ENCODE assay signal across 8 cellular contexts in genomic region chr9:127545196-127546124, GRCh38.
DNase-seq lines count a peak whose midpoint lies in the region; ATAC-seq and TF ChIP-seq lines count a peak whose summit lies in the region.

No MANE protein-coding gene starts in this region.

- H3K27ac ChIP-seq in Peyer's patch: peak overlapping the region; percentile 25 to 72 (median 60)
- peak overlapping the region; percentile 13 for H3K27ac ChIP-seq in trophoblast cell (ENCODE audit: low read depth, low read length)

- no peak overlapping the region for H3K23ac ChIP-seq in trophoblast cell (ENCODE audit: low read length)

- peak overlapping the region; percentile 21 for H2BK12ac ChIP-seq in trophoblast cell (ENCODE audit: low read length)

- H3K79me2 ChIP-seq in trophoblast cell (ENCODE audit: control insufficient read depth, insufficient read depth, low read length, poor library complexity): peaks cover 14% of the 10 kb centered on the region

- TF ChIP-seq CTCF in Peyer's patch (IDR thresholded peaks at IDR 0.05): no peak
- no peak for TF ChIP-seq CTCF in fibroblast of mammary gland (conservative IDR thresholded peaks at IDR 0.05; ENCODE audit: control insufficient read depth, insufficient read depth, low read depth, low read length)

- H3K4me3 ChIP-seq in Peyer's patch (peak overlapping the region in 2 of 4 donors; percentile 10 to 12), fibroblast of mammary gland (ENCODE audit: control insufficient read depth, low read depth, low read length) (no peak overlapping the region), trophoblast cell (ENCODE audit: low read depth, low read length) (no peak overlapping the region)

- H2AK5ac ChIP-seq in trophoblast cell (ENCODE audit: low read length): no peak overlapping the region

- H3K4me2 ChIP-seq in trophoblast cell (ENCODE audit: low read length): no peak overlapping the region

- H4K91ac ChIP-seq in trophoblast cell (ENCODE audit: low read depth, low read length): peak overlapping the region; percentile 5

- WGBS in trophoblast cell (ENCODE audit: extremely low coverage, insufficient coverage, insufficient read length): no CpG with 5 or more reads among the region's 25 CpGs

- H3K14ac ChIP-seq in trophoblast cell (ENCODE audit: low read length): peak overlapping the region; percentile 15

- DNase-seq in NCI-H2081 (lab: John Stamatoyannopoulos, UW) (peak; percentile 60 to 72), NCI-H2081 treated with DMSO at 0.1 percent for 48 hours (lab: John Stamatoyannopoulos, UW) (no peak), Peyer's patch (peak in 2 of 3 donors; percentile 61 to 67), fibroblast of mammary gland (ENCODE audit: low read depth) (peak; percentile 60), trophoblast cell (peak; percentile 63 to 76), NK-92 (lab: John Stamatoyannopoulos, UW; ENCODE audit: unreplicated experiment) (no peak), OCI-M2 (lab: John Stamatoyannopoulos, UW; ENCODE audit: unreplicated experiment) (no peak)

- H3K36me3 ChIP-seq in Peyer's patch (no peaks in the 10 kb centered on the region), trophoblast cell (ENCODE audit: control insufficient read depth in 1 of 2, insufficient read depth in 2 of 2, low read length in 2 of 2) (peaks cover 19 to 27% of the 10 kb centered on the region in 2 experiments)

- no peak overlapping the region for H4K8ac ChIP-seq in trophoblast cell (ENCODE audit: low read depth, low read length)

- no peak overlapping the region for H2AFZ ChIP-seq in trophoblast cell (ENCODE audit: insufficient read depth, low read length, poor library complexity)

- H2BK120ac ChIP-seq in trophoblast cell (ENCODE audit: insufficient read depth, low read length, poor library complexity): no peak overlapping the region

- peak overlapping the region; percentile 66 for H3K4ac ChIP-seq in trophoblast cell (ENCODE audit: low read depth, low read length)

- no peaks in the 10 kb centered on the region for H3K9me3 ChIP-seq in Peyer's patch
- H3K9me3 ChIP-seq in trophoblast cell (ENCODE audit: insufficient read depth, low read depth, low read length): peaks cover 3% of the 10 kb centered on the region

- no peak overlapping the region for H3K9ac ChIP-seq in trophoblast cell (ENCODE audit: low read length)

- no peak for TF ChIP-seq POLR2A in Peyer's patch (IDR thresholded peaks at IDR 0.05)

- no peak overlapping the region for H4K12ac ChIP-seq in trophoblast cell (ENCODE audit: low read depth, low read length)

- no peak for ATAC-seq in HG03521 (IDR thresholded peaks at IDR 0.05; ENCODE audit: unreplicated experiment)

- H3K4me1 ChIP-seq in Peyer's patch (peaks cover 0 to 77% (median 5%) of the 10 kb centered on the region in 4 donors), trophoblast cell (ENCODE audit: control insufficient read depth in 1 of 2, insufficient read depth in 2 of 2, low read length in 2 of 2) (peaks cover 21 to 30% of the 10 kb centered on the region in 2 experiments)

- H3K18ac ChIP-seq in trophoblast cell (ENCODE audit: low read length): peak overlapping the region; percentile 18

- H3K27me3 ChIP-seq in Peyer's patch (no peaks in the 10 kb centered on the region), trophoblast cell (ENCODE audit: insufficient read depth, low read length) (no peaks in the 10 kb centered on the region)

- peaks cover 18% of the 10 kb centered on the region for H3K79me1 ChIP-seq in trophoblast cell (ENCODE audit: low read length)

- H2BK5ac ChIP-seq in trophoblast cell (ENCODE audit: low read depth, low read length, poor library complexity): no peak overlapping the region

Comparison
In these comparisons a context has a peak if more than half of its experiments do, and no peak if none do; other contexts are left out.
1. DNase-seq: peak in NCI-H2081 (2 of 2), Peyer's patch (2 of 3), fibroblast of mammary gland (single experiment) and trophoblast cell (2 of 2); none in NCI-H2081 treated with DMSO at 0.1 percent for 48 hours (single experiment), NK-92 (single experiment) and OCI-M2 (single experiment).